In the genomic region with DNA sequence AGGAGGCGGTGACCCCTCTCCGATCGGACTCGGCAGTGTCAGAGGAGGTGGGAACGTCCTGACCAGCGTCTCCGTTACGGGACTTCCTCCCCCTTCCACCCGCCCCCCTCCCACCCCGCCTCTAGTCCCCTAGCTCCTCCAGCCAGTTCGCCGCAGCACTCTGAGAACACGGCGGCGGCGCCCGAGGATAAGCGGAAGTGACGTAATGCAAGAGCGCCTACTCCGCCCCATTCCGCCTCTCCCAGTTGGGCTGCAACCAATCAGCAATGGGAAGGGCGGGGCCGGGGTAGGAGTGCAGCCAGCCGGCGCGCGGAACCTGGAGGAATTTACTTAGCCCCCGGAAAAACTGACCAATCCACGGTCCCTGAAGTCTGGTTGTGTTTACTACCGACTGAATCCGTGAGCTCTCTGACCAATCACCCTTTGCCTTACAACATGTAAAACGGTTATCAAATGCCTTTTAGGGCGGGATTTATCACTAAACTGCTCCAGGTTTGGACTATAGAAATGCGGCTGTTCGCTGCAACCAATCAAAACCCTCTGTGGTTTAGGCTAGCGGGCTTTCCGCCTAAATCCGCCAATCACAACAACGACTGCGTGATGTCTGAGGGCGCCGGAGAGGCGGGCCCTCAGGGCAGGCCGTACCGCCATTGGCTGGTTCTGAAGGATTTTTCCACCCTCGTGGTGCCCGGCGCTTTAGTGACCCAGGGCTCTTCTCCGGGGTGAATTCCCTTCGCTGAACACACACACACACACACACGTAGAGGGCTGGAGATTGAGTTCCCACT, we compare ENCODE assay signal across 8 cellular contexts. TPM values are rescaled to one million over a fixed set of nuclear protein-coding genes. Genes with fewer than 3 reads are reported as not detected.
DNase-seq lines count a peak whose midpoint lies in the region; ATAC-seq, FAIRE-seq and TF ChIP-seq lines count a peak whose summit lies in the region.

A gene with protein sequence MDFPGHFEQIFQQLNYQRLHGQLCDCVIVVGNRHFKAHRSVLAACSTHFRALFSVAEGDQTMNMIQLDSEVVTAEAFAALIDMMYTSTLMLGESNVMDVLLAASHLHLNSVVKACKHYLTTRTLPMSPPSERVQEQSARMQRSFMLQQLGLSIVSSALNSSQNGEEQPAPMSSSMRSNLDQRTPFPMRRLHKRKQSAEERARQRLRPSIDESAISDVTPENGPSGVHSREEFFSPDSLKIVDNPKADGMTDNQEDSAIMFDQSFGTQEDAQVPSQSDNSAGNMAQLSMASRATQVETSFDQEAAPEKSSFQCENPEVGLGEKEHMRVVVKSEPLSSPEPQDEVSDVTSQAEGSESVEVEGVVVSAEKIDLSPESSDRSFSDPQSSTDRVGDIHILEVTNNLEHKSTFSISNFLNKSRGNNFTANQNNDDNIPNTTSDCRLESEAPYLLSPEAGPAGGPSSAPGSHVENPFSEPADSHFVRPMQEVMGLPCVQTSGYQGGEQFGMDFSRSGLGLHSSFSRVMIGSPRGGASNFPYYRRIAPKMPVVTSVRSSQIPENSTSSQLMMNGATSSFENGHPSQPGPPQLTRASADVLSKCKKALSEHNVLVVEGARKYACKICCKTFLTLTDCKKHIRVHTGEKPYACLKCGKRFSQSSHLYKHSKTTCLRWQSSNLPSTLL (minus strand): TSS at position 202 of the 788 bp plus-strand sequence. CDS start 22,899 bp downstream, outside the sequence.

- peak within 1 kb of the TSS; percentile 99 for H3K4me2 ChIP-seq in astrocyte (ENCODE audit: low read length)

- peak; percentile 17 for FAIRE-seq in astrocyte (lab: Jason Lieb, UNC)

- H3K27me3 ChIP-seq in astrocyte (ENCODE audit: insufficient read depth, low read length) (no peaks in the 10 kb centered on the region), rectal smooth muscle tissue (ENCODE audit: control insufficient read depth, insufficient read depth, low read length) (no peaks in the 10 kb centered on the region)

- peaks cover 14% of the 10 kb centered on the region for H3K36me3 Mint-ChIP-seq in T-helper 2 cell treated with Interferon-gamma antibody and Interleukin-4, amounts not matched to agents 5 μg/mL and 100 μg/mL, for 36 hours (ENCODE audit: low read depth)
- peaks cover 5% of the 10 kb centered on the region for H3K36me3 Mint-ChIP-seq in astrocyte (ENCODE audit: low read depth, unreplicated experiment)

- H3K9me3 ChIP-seq in astrocyte (ENCODE audit: insufficient read depth, low read depth, low read length): no peaks in the 10 kb centered on the region

- peak within 1 kb of the TSS; percentile 96 for H3K4me3 Mint-ChIP-seq in T-helper 2 cell treated with Interferon-gamma antibody and Interleukin-4, amounts not matched to agents 5 μg/mL and 100 μg/mL, for 36 hours
- H3K4me3 Mint-ChIP-seq in astrocyte (ENCODE audit: unreplicated experiment): peak within 1 kb of the TSS; percentile 99

- peak within 1 kb of the TSS; percentile 98 for H3K27ac Mint-ChIP-seq in T-helper 2 cell treated with Interferon-gamma antibody and Interleukin-4, amounts not matched to agents 5 μg/mL and 100 μg/mL, for 36 hours
- H3K27ac Mint-ChIP-seq in astrocyte (ENCODE audit: unreplicated experiment): peak within 1 kb of the TSS; percentile 95

- H3K79me2 ChIP-seq in astrocyte (ENCODE audit: insufficient read depth, low read length): peaks cover 42% of the 10 kb centered on the region

- peaks cover 34% of the 10 kb centered on the region for H4K20me1 ChIP-seq in astrocyte (ENCODE audit: insufficient read depth, low read length)

- DNase-seq in NCI-H1930 (lab: John Stamatoyannopoulos, UW): peak; percentile 100
- DNase-seq in T-helper 2 cell treated with Interferon-gamma antibody and Interleukin-4, amounts not matched to agents 5 μg/mL and 100 μg/mL, for 36 hours (ENCODE audit: low spot score): peak; percentile 98
- DNase-seq in astrocyte (ENCODE audit: low read depth): peak; percentile 100
- DNase-seq in hepatic stellate cell (ENCODE audit: low spot score): peak; percentile 99
- DNase-seq in cortex of kidney (lab: John Stamatoyannopoulos, UW): no peak

- peak within 1 kb of the TSS; percentile 90 for H3K9ac ChIP-seq in astrocyte (ENCODE audit: low read length)
- peak within 1 kb of the TSS; percentile 93 for H3K9ac ChIP-seq in rectal smooth muscle tissue (ENCODE audit: low read length)

- H3K4me3 ChIP-seq in astrocyte (ENCODE audit: insufficient read depth, low read depth, low read length) (peak within 1 kb of the TSS; percentile 84), rectal smooth muscle tissue (ENCODE audit: low read length) (peak within 1 kb of the TSS; percentile 88)

- H3K27me3 Mint-ChIP-seq in T-helper 2 cell treated with Interferon-gamma antibody and Interleukin-4, amounts not matched to agents 5 μg/mL and 100 μg/mL, for 36 hours (ENCODE audit: low read depth): no peaks in the 10 kb centered on the region
- no peaks in the 10 kb centered on the region for H3K27me3 Mint-ChIP-seq in astrocyte (ENCODE audit: low read depth, unreplicated experiment)

- H2AFZ ChIP-seq in astrocyte (ENCODE audit: low read depth, low read length): peak within 1 kb of the TSS; percentile 95

- H3K27ac ChIP-seq in astrocyte (ENCODE audit: low read depth, low read length) (peak within 1 kb of the TSS; percentile 96), rectal smooth muscle tissue (ENCODE audit: low read depth, low read length) (peak within 1 kb of the TSS; percentile 91)

- TF ChIP-seq CTCF in astrocyte (IDR thresholded peaks at IDR 0.05; ENCODE audit: insufficient read depth, low read depth, low read length): no peak

- ATAC-seq in GM18499 (IDR thresholded peaks at IDR 0.05; ENCODE audit: insufficient read depth, unreplicated experiment) (peak; percentile 76), HG02970 (IDR thresholded peaks at IDR 0.05; ENCODE audit: low FRiP score, unreplicated experiment) (peak; percentile 81)

- no peaks in the 10 kb centered on the region for H3K9me3 Mint-ChIP-seq in T-helper 2 cell treated with Interferon-gamma antibody and Interleukin-4, amounts not matched to agents 5 μg/mL and 100 μg/mL, for 36 hours
- H3K9me3 Mint-ChIP-seq in astrocyte (ENCODE audit: unreplicated experiment): no peaks in the 10 kb centered on the region

- H3K4me1 Mint-ChIP-seq in T-helper 2 cell treated with Interferon-gamma antibody and Interleukin-4, amounts not matched to agents 5 μg/mL and 100 μg/mL, for 36 hours (ENCODE audit: low read depth): peaks cover 26% of the 10 kb centered on the region
- peaks cover 8% of the 10 kb centered on the region for H3K4me1 Mint-ChIP-seq in astrocyte (ENCODE audit: low read depth, unreplicated experiment)

- no peaks in the 10 kb centered on the region for H3K36me3 ChIP-seq in astrocyte (ENCODE audit: insufficient read depth, low read length)
- no peaks in the 10 kb centered on the region for H3K36me3 ChIP-seq in rectal smooth muscle tissue (ENCODE audit: control insufficient read depth, insufficient read depth, low read length)

- peaks cover 20% of the 10 kb centered on the region for H3K4me1 ChIP-seq in astrocyte (ENCODE audit: insufficient read depth, low read length)
- peaks cover 16% of the 10 kb centered on the region for H3K4me1 ChIP-seq in rectal smooth muscle tissue (ENCODE audit: control insufficient read depth, insufficient read depth, low read length)

RNA-seq across cellular contexts. Expression of the gene that starts here (rescaled TPM):
- 11.3 and 12.3 TPM in 2 replicates for total RNA-seq in astrocyte
